1 cellular context compared by ENCODE assay signal in the genomic region with DNA sequence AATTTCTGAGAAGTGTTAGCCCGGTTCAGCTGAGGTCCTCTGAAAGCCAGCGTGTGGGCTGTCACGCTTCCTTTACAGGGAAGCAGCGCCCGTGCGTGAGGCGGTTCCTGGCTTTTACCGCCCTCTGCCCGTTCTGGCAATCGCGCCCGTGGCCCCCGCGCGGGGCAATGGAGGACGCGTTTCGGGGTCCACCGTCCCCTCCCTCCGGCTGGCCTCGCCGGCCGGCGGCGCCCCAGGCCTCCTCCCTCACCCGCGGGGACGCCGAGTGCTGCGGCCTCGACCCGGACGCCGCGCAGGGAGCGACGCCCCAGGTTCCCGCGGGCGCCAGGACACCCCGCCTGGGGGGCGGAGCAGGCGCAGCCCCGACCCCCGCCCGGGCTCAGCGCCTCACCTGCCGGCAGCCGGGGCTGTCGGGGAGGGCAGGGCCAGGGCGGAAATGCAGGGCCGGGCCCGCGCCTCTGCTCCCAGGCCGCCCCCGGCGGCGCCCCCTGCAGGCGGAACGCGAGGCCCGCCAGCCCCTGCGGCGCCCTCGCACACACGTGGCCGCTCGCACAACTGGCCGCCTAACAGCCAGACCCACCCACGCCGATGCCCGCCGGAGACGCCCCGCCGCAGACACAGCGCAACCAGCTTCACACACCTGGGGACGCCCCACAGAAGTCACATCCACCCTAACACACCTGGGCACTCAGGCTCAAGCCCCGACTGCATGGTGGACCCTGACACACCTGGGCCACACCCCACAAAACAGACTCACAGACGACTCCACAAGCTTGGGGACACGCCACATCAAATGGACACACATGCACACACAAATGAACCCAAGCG.
TF ChIP-seq lines count a peak whose summit lies in the region.

A gene (minus strand): TSS at position 440 of the 828 bp plus-strand sequence. CDS start 56,198 bp downstream, outside the sequence.

TF ChIP-seq in WTC11, 78 proteins besides CTCF, POLR2A, EP300 and RAD21 (continued from another document and continues in another):
- TF ChIP-seq, protein P1, sequence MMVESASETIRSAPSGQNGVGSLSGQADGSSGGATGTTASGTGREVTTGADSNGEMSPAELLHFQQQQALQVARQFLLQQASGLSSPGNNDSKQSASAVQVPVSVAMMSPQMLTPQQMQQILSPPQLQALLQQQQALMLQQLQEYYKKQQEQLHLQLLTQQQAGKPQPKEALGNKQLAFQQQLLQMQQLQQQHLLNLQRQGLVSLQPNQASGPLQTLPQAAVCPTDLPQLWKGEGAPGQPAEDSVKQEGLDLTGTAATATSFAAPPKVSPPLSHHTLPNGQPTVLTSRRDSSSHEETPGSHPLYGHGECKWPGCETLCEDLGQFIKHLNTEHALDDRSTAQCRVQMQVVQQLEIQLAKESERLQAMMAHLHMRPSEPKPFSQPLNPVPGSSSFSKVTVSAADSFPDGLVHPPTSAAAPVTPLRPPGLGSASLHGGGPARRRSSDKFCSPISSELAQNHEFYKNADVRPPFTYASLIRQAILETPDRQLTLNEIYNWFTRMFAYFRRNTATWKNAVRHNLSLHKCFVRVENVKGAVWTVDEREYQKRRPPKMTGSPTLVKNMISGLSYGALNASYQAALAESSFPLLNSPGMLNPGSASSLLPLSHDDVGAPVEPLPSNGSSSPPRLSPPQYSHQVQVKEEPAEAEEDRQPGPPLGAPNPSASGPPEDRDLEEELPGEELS (CRISPR knock-in tag; IDR thresholded peaks at IDR 0.05) = peak; percentile 90; the same call in 1 of the 2 replicates
- TF ChIP-seq CREB1 (CRISPR knock-in tag; IDR thresholded peaks at IDR 0.05) = peak; percentile 86
- peak; percentile 56 for TF ChIP-seq NFYB (CRISPR knock-in tag; conservative IDR thresholded peaks at IDR 0.05; ENCODE audit: low read depth)
- peak; percentile 96 for TF ChIP-seq NFE2L1 (CRISPR knock-in tag; IDR thresholded peaks at IDR 0.05)
- TF ChIP-seq GABPB1 (CRISPR knock-in tag; IDR thresholded peaks at IDR 0.05) = no peak
- TF ChIP-seq, protein P2, sequence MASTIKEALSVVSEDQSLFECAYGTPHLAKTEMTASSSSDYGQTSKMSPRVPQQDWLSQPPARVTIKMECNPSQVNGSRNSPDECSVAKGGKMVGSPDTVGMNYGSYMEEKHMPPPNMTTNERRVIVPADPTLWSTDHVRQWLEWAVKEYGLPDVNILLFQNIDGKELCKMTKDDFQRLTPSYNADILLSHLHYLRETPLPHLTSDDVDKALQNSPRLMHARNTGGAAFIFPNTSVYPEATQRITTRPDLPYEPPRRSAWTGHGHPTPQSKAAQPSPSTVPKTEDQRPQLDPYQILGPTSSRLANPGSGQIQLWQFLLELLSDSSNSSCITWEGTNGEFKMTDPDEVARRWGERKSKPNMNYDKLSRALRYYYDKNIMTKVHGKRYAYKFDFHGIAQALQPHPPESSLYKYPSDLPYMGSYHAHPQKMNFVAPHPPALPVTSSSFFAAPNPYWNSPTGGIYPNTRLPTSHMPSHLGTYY (CRISPR knock-in tag; IDR thresholded peaks at IDR 0.05) = peak; percentile 56; the same call in 1 of the 2 replicates
- no peak for TF ChIP-seq ZNF416 (CRISPR knock-in tag; IDR thresholded peaks at IDR 0.05)
- TF ChIP-seq, protein P3, sequence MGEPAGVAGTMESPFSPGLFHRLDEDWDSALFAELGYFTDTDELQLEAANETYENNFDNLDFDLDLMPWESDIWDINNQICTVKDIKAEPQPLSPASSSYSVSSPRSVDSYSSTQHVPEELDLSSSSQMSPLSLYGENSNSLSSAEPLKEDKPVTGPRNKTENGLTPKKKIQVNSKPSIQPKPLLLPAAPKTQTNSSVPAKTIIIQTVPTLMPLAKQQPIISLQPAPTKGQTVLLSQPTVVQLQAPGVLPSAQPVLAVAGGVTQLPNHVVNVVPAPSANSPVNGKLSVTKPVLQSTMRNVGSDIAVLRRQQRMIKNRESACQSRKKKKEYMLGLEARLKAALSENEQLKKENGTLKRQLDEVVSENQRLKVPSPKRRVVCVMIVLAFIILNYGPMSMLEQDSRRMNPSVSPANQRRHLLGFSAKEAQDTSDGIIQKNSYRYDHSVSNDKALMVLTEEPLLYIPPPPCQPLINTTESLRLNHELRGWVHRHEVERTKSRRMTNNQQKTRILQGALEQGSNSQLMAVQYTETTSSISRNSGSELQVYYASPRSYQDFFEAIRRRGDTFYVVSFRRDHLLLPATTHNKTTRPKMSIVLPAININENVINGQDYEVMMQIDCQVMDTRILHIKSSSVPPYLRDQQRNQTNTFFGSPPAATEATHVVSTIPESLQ (CRISPR knock-in tag; IDR thresholded peaks at IDR 0.05) = no peak
- TF ChIP-seq ZNF121 (CRISPR knock-in tag; IDR thresholded peaks at IDR 0.05) = no peak
- no peak for TF ChIP-seq MXD4 (CRISPR knock-in tag; IDR thresholded peaks at IDR 0.05; ENCODE audit: borderline replicate concordance)
- TF ChIP-seq, protein P4, sequence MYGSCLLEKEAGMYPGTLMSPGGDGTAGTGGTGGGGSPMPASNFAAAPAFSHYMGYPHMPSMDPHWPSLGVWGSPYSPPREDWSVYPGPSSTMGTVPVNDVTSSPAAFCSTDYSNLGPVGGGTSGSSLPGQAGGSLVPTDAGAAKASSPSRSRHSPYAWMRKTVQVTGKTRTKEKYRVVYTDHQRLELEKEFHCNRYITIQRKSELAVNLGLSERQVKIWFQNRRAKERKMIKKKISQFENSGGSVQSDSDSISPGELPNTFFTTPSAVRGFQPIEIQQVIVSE (CRISPR knock-in tag; IDR thresholded peaks at IDR 0.05; ENCODE audit: borderline replicate concordance) = no peak
- TF ChIP-seq TEAD4 (CRISPR knock-in tag; IDR thresholded peaks at IDR 0.05) = no peak
- no peak for TF ChIP-seq NR1H2 (CRISPR knock-in tag; IDR thresholded peaks at IDR 0.05)
- TF ChIP-seq SMAD4 (CRISPR knock-in tag; IDR thresholded peaks at IDR 0.05) = peak; percentile 57; the same call in 1 of the 2 replicates
- peak; percentile 94; the same call in 1 of the 2 replicates for TF ChIP-seq RELA (CRISPR knock-in tag; IDR thresholded peaks at IDR 0.05; ENCODE audit: borderline replicate concordance)
- TF ChIP-seq CREM (CRISPR knock-in tag; IDR thresholded peaks at IDR 0.05) = peak; percentile 89
- peak; percentile 87; the same call in 1 of the 2 replicates for TF ChIP-seq KAT7 (CRISPR knock-in tag; IDR thresholded peaks at IDR 0.05; ENCODE audit: borderline replicate concordance)
- no peak for TF ChIP-seq NFATC4 (CRISPR knock-in tag; IDR thresholded peaks at IDR 0.05)
- TF ChIP-seq ESRRA (CRISPR knock-in tag; IDR thresholded peaks at IDR 0.05; ENCODE audit: borderline replicate concordance) = peak; percentile 91; the same call in 1 of the 2 replicates
- TF ChIP-seq, protein P5, sequence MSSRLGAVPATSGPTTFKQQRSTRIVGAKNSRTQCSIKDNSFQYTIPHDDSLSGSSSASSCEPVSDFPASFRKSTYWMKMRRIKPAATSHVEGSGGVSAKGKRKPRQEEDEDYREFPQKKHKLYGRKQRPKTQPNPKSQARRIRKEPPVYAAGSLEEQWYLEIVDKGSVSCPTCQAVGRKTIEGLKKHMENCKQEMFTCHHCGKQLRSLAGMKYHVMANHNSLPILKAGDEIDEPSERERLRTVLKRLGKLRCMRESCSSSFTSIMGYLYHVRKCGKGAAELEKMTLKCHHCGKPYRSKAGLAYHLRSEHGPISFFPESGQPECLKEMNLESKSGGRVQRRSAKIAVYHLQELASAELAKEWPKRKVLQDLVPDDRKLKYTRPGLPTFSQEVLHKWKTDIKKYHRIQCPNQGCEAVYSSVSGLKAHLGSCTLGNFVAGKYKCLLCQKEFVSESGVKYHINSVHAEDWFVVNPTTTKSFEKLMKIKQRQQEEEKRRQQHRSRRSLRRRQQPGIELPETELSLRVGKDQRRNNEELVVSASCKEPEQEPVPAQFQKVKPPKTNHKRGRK (CRISPR knock-in tag; IDR thresholded peaks at IDR 0.05; ENCODE audit: borderline replicate concordance) = no peak
- TF ChIP-seq, protein P6, sequence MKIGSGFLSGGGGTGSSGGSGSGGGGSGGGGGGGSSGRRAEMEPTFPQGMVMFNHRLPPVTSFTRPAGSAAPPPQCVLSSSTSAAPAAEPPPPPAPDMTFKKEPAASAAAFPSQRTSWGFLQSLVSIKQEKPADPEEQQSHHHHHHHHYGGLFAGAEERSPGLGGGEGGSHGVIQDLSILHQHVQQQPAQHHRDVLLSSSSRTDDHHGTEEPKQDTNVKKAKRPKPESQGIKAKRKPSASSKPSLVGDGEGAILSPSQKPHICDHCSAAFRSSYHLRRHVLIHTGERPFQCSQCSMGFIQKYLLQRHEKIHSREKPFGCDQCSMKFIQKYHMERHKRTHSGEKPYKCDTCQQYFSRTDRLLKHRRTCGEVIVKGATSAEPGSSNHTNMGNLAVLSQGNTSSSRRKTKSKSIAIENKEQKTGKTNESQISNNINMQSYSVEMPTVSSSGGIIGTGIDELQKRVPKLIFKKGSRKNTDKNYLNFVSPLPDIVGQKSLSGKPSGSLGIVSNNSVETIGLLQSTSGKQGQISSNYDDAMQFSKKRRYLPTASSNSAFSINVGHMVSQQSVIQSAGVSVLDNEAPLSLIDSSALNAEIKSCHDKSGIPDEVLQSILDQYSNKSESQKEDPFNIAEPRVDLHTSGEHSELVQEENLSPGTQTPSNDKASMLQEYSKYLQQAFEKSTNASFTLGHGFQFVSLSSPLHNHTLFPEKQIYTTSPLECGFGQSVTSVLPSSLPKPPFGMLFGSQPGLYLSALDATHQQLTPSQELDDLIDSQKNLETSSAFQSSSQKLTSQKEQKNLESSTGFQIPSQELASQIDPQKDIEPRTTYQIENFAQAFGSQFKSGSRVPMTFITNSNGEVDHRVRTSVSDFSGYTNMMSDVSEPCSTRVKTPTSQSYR (CRISPR knock-in tag; IDR thresholded peaks at IDR 0.05) = 0 out of 2 replicates have a peak, but pooled peaks have one; percentile 46
- TF ChIP-seq, protein P7, sequence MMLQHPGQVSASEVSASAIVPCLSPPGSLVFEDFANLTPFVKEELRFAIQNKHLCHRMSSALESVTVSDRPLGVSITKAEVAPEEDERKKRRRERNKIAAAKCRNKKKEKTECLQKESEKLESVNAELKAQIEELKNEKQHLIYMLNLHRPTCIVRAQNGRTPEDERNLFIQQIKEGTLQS (CRISPR knock-in tag; conservative IDR thresholded peaks at IDR 0.05) = no peak; the same call in 1 of the 2 replicates
- peak; percentile 97 for TF ChIP-seq ZNF232 (CRISPR knock-in tag; IDR thresholded peaks at IDR 0.05)
- peak; percentile 91 for TF ChIP-seq SP1 (CRISPR knock-in tag; conservative IDR thresholded peaks at IDR 0.05)
- TF ChIP-seq ZBTB21 (CRISPR knock-in tag; IDR thresholded peaks at IDR 0.05; ENCODE audit: borderline replicate concordance) = no peak
- peak; percentile 75; the same call in 1 of the 2 replicates for TF ChIP-seq IRF2 (CRISPR knock-in tag; IDR thresholded peaks at IDR 0.05; ENCODE audit: borderline replicate concordance, low read depth)
- no peak for TF ChIP-seq RORB (CRISPR knock-in tag; IDR thresholded peaks at IDR 0.05)
- TF ChIP-seq, protein P8, sequence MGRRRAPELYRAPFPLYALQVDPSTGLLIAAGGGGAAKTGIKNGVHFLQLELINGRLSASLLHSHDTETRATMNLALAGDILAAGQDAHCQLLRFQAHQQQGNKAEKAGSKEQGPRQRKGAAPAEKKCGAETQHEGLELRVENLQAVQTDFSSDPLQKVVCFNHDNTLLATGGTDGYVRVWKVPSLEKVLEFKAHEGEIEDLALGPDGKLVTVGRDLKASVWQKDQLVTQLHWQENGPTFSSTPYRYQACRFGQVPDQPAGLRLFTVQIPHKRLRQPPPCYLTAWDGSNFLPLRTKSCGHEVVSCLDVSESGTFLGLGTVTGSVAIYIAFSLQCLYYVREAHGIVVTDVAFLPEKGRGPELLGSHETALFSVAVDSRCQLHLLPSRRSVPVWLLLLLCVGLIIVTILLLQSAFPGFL (CRISPR knock-in tag; IDR thresholded peaks at IDR 0.05; ENCODE audit: borderline replicate concordance) = no peak
- TF ChIP-seq HMGA2 (CRISPR knock-in tag; IDR thresholded peaks at IDR 0.05) = no peak
- peak; percentile 96 for TF ChIP-seq ETV6 (CRISPR knock-in tag; IDR thresholded peaks at IDR 0.05)
- TF ChIP-seq FOXJ3 (CRISPR knock-in tag; IDR thresholded peaks at IDR 0.05; ENCODE audit: borderline replicate concordance) = no peak
- 0 out of 2 replicates have a peak, but pooled peaks have one; percentile 25 for TF ChIP-seq NR3C1 (CRISPR knock-in tag; conservative IDR thresholded peaks at IDR 0.05; ENCODE audit: low read depth)
- TF ChIP-seq GRHL2 (CRISPR knock-in tag; IDR thresholded peaks at IDR 0.05; ENCODE audit: insufficient replicate concordance, severe bottlenecking) = no peak
- TF ChIP-seq ZNF263 (CRISPR knock-in tag; IDR thresholded peaks at IDR 0.05; ENCODE audit: low read depth) = no peak
- TF ChIP-seq, protein P9, sequence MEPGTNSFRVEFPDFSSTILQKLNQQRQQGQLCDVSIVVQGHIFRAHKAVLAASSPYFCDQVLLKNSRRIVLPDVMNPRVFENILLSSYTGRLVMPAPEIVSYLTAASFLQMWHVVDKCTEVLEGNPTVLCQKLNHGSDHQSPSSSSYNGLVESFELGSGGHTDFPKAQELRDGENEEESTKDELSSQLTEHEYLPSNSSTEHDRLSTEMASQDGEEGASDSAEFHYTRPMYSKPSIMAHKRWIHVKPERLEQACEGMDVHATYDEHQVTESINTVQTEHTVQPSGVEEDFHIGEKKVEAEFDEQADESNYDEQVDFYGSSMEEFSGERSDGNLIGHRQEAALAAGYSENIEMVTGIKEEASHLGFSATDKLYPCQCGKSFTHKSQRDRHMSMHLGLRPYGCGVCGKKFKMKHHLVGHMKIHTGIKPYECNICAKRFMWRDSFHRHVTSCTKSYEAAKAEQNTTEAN (CRISPR knock-in tag; IDR thresholded peaks at IDR 0.05) = peak; percentile 92; the same call in 1 of the 2 replicates
- no peak for TF ChIP-seq GTF2I (CRISPR knock-in tag; conservative IDR thresholded peaks at IDR 0.05)
- TF ChIP-seq, protein P10, sequence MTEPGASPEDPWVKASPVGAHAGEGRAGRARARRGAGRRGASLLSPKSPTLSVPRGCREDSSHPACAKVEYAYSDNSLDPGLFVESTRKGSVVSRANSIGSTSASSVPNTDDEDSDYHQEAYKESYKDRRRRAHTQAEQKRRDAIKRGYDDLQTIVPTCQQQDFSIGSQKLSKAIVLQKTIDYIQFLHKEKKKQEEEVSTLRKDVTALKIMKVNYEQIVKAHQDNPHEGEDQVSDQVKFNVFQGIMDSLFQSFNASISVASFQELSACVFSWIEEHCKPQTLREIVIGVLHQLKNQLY (CRISPR knock-in tag; IDR thresholded peaks at IDR 0.05) = no peak; the same call in 1 of the 2 replicates
- no peak for TF ChIP-seq SOX15 (CRISPR knock-in tag; IDR thresholded peaks at IDR 0.05)
- TF ChIP-seq JUN (CRISPR knock-in tag; IDR thresholded peaks at IDR 0.05) = 0 out of 2 replicates have a peak, but pooled peaks have one; percentile 31
- TF ChIP-seq, protein P11, sequence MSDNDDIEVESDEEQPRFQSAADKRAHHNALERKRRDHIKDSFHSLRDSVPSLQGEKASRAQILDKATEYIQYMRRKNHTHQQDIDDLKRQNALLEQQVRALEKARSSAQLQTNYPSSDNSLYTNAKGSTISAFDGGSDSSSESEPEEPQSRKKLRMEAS (CRISPR knock-in tag; IDR thresholded peaks at IDR 0.05) = peak; percentile 99
- TF ChIP-seq, protein P12, sequence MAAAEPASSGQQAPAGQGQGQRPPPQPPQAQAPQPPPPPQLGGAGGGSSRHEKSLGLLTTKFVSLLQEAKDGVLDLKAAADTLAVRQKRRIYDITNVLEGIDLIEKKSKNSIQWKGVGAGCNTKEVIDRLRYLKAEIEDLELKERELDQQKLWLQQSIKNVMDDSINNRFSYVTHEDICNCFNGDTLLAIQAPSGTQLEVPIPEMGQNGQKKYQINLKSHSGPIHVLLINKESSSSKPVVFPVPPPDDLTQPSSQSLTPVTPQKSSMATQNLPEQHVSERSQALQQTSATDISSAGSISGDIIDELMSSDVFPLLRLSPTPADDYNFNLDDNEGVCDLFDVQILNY (CRISPR knock-in tag; IDR thresholded peaks at IDR 0.05) = peak; percentile 94
